ENCODE assay signal across 1 cellular context in the genomic region with DNA sequence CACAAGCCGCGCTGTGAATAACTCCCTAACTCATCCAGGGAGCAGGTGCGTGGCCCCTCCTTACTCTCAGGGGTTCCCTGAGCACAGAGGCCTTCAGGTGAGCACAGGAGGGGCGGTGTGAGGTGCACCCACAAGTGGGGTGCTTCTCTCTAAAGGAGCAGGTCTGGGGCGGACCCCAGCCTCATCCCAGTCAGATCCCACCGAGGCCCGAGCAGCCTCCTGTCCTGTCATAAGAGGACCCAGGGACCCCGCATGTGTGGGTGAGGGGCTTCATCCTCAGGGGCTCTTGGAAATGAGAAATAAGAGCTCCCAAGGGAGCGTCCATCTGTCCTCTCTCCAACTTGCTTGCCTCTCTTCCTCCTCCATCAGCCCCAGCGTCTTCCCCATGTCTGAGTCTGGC.
TF ChIP-seq lines count a peak whose summit lies in the region.

No MANE protein-coding gene starts in this region.

TF ChIP-seq in GM23338, 12 proteins besides CTCF, POLR2A, EP300 and RAD21 (continued from another document):
- no peak for TF ChIP-seq ZNF462 (CRISPR knock-in tag; IDR thresholded peaks at IDR 0.05)
- TF ChIP-seq STAT1 (IDR thresholded peaks at IDR 0.05; ENCODE audit: unreplicated experiment) = no peak
- no peak for TF ChIP-seq EZH2phosphoT487 (IDR thresholded peaks at IDR 0.05; ENCODE audit: unreplicated experiment)
- no peak for TF ChIP-seq ZNF114 (CRISPR knock-in tag; IDR thresholded peaks at IDR 0.05)
- no peak for TF ChIP-seq REST (IDR thresholded peaks at IDR 0.05; ENCODE audit: unreplicated experiment)
- no peak for TF ChIP-seq JUNB (IDR thresholded peaks at IDR 0.05; ENCODE audit: unreplicated experiment)
- no peak for TF ChIP-seq NANOG (IDR thresholded peaks at IDR 0.05; ENCODE audit: borderline replicate concordance)
